Comparison of ENCODE assay signal across 23 cellular contexts in the genomic region with DNA sequence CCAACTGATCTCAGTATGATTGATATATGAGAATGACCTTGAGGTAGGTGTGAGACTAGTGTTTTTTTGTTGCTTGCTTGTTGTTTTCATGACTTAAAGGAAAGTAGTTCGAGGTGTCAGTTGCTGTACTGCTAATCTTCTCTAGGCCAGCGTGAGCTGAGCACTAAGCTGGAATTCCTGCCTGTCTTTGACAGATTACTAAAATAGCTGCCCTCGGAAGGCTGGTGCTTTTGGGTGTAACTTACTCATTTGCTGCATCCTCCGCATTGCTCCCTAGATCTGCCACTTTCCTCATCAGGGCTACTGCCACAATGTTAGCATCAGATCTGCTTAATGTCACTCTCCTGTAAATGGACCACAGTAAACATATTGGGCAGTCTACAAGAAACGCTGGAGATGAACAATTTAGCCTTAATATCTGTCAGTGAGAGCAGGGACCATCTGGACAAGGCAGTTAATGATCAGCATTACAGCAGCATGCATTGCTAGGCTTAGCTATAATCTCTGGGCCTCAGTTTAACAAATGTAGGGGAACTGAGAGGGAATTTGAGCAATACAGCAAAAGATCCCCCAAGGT.
"Had no signal": no experiment of that assay in that cellular context is flagged by ENCODE, and none has a peak within 500 bp of the region (broad histone marks: within the 10 kb centered on the region; RNA-seq: fewer than 3 reads in every experiment).

No MANE protein-coding gene starts in this region.

- H3K27me3 ChIP-seq: heart right ventricle, ovary, tibial nerve had no signal

- H3K9me3 ChIP-seq: heart right ventricle, lower lobe of right lung, ovary, prostate gland, tibial nerve had no signal

- H3K36me3 ChIP-seq: heart right ventricle, lower lobe of right lung, ovary, prostate gland, tibial nerve had no signal

- H3K4me1 ChIP-seq: lower lobe of right lung, prostate gland, tibial nerve had no signal

- H3K27ac ChIP-seq: coronary artery, heart right ventricle, lower lobe of right lung, ovary, prostate gland, tibial nerve had no signal

- H3K4me1 Mint-ChIP-seq: activated CD4-positive, alpha-beta memory T cell treated with anti-CD3 and anti-CD28 coated beads, Interleukin-2, amount 10 ng/mL, durations not matched to agents 7 days and 5 days; activated CD4-positive, alpha-beta T cell treated with anti-CD3 and anti-CD28 coated beads, Interleukin-2, amount 10 ng/mL, durations not matched to agents 24 days and 14 days; activated CD8-positive, alpha-beta memory T cell treated with anti-CD3 and anti-CD28 coated beads, Interleukin-2, amount 10 ng/mL, durations not matched to agents 7 days and 5 days; activated naive CD4-positive, alpha-beta T cell treated with anti-CD3 and anti-CD28 coated beads, Interleukin-2, amount 10 ng/mL, durations not matched to agents 7 days and 5 days; natural killer cell; stimulated activated naive CD8-positive, alpha-beta T cell treated with anti-CD3 and anti-CD28 coated beads, Interleukin-15, amount 100 ng/mL, for 72 hours; T-helper 17 cell had no signal

- H3K36me3 Mint-ChIP-seq: activated CD8-positive, alpha-beta memory T cell treated with anti-CD3 and anti-CD28 coated beads, Interleukin-2, amount 10 ng/mL, durations not matched to agents 7 days and 5 days; activated naive CD4-positive, alpha-beta T cell treated with anti-CD3 and anti-CD28 coated beads, Interleukin-2, amount 10 ng/mL, durations not matched to agents 7 days and 5 days; mesothelial cell of epicardium; natural killer cell had no signal

- DNase-seq: activated CD4-positive, alpha-beta memory T cell treated with anti-CD3 and anti-CD28 coated beads, Interleukin-2, amount 10 ng/mL, durations not matched to agents 7 days and 5 days; activated CD4-positive, alpha-beta T cell treated with anti-CD3 and anti-CD28 coated beads, Interleukin-2, amount 10 ng/mL, durations not matched to agents 24 days and 14 days; activated CD8-positive, alpha-beta memory T cell treated with anti-CD3 and anti-CD28 coated beads, Interleukin-2, amount 10 ng/mL, durations not matched to agents 7 days and 5 days; activated effector memory CD4-positive, alpha-beta T cell treated with anti-CD3 and anti-CD28 coated beads, Interleukin-2, amount 50 U/mL, for 16 hours; activated naive CD4-positive, alpha-beta T cell treated with anti-CD3 and anti-CD28 coated beads, Interleukin-2, amount 10 ng/mL, durations not matched to agents 7 days and 5 days; activated T-cell treated with anti-CD3 and anti-CD28 coated beads for 4 hours; amygdala; cerebellar nuclear complex; heart right ventricle; kidney; lower lobe of right lung; natural killer cell; ovary; right cardiac atrium; stimulated activated CD4-positive, alpha-beta T cell treated with anti-CD3 and anti-CD28 coated beads, Interleukin-12 subunit alpha, Interleukin-12 subunit beta, amount 100 ng/mL, for 4 hours; stimulated activated CD4-positive, alpha-beta T cell treated with anti-CD3 and anti-CD28 coated beads, Interleukin-4, amount 100 ng/mL, for 4 hours; stimulated activated naive CD8-positive, alpha-beta T cell treated with anti-CD3 and anti-CD28 coated beads, Interleukin-15, amount 100 ng/mL, for 72 hours; T-helper 17 cell had no signal

- H3K27ac Mint-ChIP-seq: activated CD4-positive, alpha-beta memory T cell treated with anti-CD3 and anti-CD28 coated beads, Interleukin-2, amount 10 ng/mL, durations not matched to agents 7 days and 5 days; activated CD4-positive, alpha-beta T cell treated with anti-CD3 and anti-CD28 coated beads, Interleukin-2, amount 10 ng/mL, durations not matched to agents 24 days and 14 days; activated CD8-positive, alpha-beta memory T cell treated with anti-CD3 and anti-CD28 coated beads, Interleukin-2, amount 10 ng/mL, durations not matched to agents 7 days and 5 days; activated naive CD4-positive, alpha-beta T cell treated with anti-CD3 and anti-CD28 coated beads, Interleukin-2, amount 10 ng/mL, durations not matched to agents 7 days and 5 days; mesothelial cell of epicardium; natural killer cell; stimulated activated naive CD8-positive, alpha-beta T cell treated with anti-CD3 and anti-CD28 coated beads, Interleukin-15, amount 100 ng/mL, for 72 hours; T-helper 17 cell had no signal

- H3K27me3 Mint-ChIP-seq: activated CD4-positive, alpha-beta memory T cell treated with anti-CD3 and anti-CD28 coated beads, Interleukin-2, amount 10 ng/mL, durations not matched to agents 7 days and 5 days; activated CD4-positive, alpha-beta T cell treated with anti-CD3 and anti-CD28 coated beads, Interleukin-2, amount 10 ng/mL, durations not matched to agents 24 days and 14 days; activated CD8-positive, alpha-beta memory T cell treated with anti-CD3 and anti-CD28 coated beads, Interleukin-2, amount 10 ng/mL, durations not matched to agents 7 days and 5 days; activated naive CD4-positive, alpha-beta T cell treated with anti-CD3 and anti-CD28 coated beads, Interleukin-2, amount 10 ng/mL, durations not matched to agents 7 days and 5 days; stimulated activated naive CD8-positive, alpha-beta T cell treated with anti-CD3 and anti-CD28 coated beads, Interleukin-15, amount 100 ng/mL, for 72 hours; T-helper 17 cell had no signal

- FAIRE-seq: endometrium, kidney had no signal

- H3K4me3 Mint-ChIP-seq: activated CD4-positive, alpha-beta memory T cell treated with anti-CD3 and anti-CD28 coated beads, Interleukin-2, amount 10 ng/mL, durations not matched to agents 7 days and 5 days; activated CD4-positive, alpha-beta T cell treated with anti-CD3 and anti-CD28 coated beads, Interleukin-2, amount 10 ng/mL, durations not matched to agents 24 days and 14 days; activated CD8-positive, alpha-beta memory T cell treated with anti-CD3 and anti-CD28 coated beads, Interleukin-2, amount 10 ng/mL, durations not matched to agents 7 days and 5 days; activated naive CD4-positive, alpha-beta T cell treated with anti-CD3 and anti-CD28 coated beads, Interleukin-2, amount 10 ng/mL, durations not matched to agents 7 days and 5 days; mesothelial cell of epicardium; natural killer cell; stimulated activated naive CD8-positive, alpha-beta T cell treated with anti-CD3 and anti-CD28 coated beads, Interleukin-15, amount 100 ng/mL, for 72 hours; T-helper 17 cell had no signal

- H3K4me3 ChIP-seq: coronary artery, heart right ventricle, lower lobe of right lung, ovary, prostate gland, tibial nerve had no signal

- H3K9me3 Mint-ChIP-seq: activated CD4-positive, alpha-beta T cell treated with anti-CD3 and anti-CD28 coated beads, Interleukin-2, amount 10 ng/mL, durations not matched to agents 24 days and 14 days; activated naive CD4-positive, alpha-beta T cell treated with anti-CD3 and anti-CD28 coated beads, Interleukin-2, amount 10 ng/mL, durations not matched to agents 7 days and 5 days had no signal
